ENCODE assay signal across 8 cellular contexts in the genomic region with DNA sequence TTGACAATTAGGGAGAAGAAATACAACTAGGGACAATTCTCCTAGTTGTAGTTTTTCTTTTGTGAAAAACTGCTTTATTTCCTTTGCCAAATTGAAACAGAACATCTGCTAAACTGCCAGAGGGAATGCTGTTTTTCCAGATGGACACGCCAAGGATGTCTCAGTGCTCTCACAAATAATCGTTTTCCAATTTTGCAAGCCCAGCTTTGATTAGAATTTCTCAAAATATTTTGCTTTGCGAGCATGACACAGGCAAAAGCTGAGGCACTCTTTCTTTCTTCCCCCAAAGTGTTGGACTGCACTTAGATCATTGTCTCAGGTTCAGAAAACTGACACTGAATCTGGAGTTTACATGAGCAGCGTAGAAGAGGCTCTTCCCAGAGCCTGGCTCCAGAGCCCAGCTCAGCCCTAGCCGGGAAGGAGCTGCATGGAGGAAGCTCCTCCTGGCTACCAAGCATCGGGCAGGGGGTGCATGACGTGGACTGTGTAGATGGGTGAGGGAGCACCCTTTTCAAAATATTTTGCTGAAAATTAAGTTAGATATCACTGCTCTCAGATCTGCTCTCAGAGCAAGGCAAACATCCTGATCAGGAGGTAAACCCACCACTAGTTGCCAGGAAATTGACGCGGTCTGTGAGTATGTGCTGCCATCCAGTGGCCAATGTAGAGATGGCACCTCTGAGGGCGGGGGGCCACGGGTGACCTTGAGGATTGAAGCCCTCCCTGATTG.
DNase-seq lines count a peak whose midpoint lies in the region; ATAC-seq and TF ChIP-seq lines count a peak whose summit lies in the region.

No MANE protein-coding gene starts in this region.

- H3K79me1 ChIP-seq in mesenchymal stem cell (replicated peaks; ENCODE audit: low read length, poor library complexity, severe bottlenecking), result no peaks in the 10 kb centered on the region

- H2BK12ac ChIP-seq in mesenchymal stem cell (ENCODE audit: low read length in 2 of 2), result no peak overlapping the region

- no peak overlapping the region for H3K23ac ChIP-seq in mesenchymal stem cell (ENCODE audit: low read length in 2 of 2)

- intact Hi-C loops in dorsolateral prefrontal cortex (cut with DNase I), result loop anchor here (1.0 to 10.0 kb wide), 9 partner anchors 80 to 761 kb away; a partner anchor contains a TSS

- H3K27me3 ChIP-seq in dorsolateral prefrontal cortex (no peaks in the 10 kb centered on the region), mesenchymal stem cell (ENCODE audit: control insufficient read depth in 1 of 2, insufficient read depth in 1 of 2, low read length in 2 of 2) (no peaks in the 10 kb centered on the region)

- H4K91ac ChIP-seq in mesenchymal stem cell (ENCODE audit: low read length), result no peak overlapping the region

- DNase-seq in NCI-H2196 (lab: John Stamatoyannopoulos, UW; ENCODE audit: unreplicated experiment) (peak; percentile 4), NCI-H2196 treated with DMSO at 0.1 percent for 48 hours (lab: John Stamatoyannopoulos, UW; ENCODE audit: unreplicated experiment) (no peak), NCI-H2029 treated with DMSO at 0.1 percent for 48 hours (lab: John Stamatoyannopoulos, UW) (peak; percentile 16), dorsolateral prefrontal cortex (peak in 9 of 10 donors; percentile 12 to 77 (median 55)), mesenchymal stem cell (peak; percentile 64)
- peak; percentile 65 for DNase-seq in activated CD4-positive, alpha-beta T cell treated with anti-CD3 and anti-CD28 coated beads, Interleukin-2, amount 50 U/mL, for 1 hour
- DNase-seq in stimulated activated CD8-positive, alpha-beta memory T cell treated with anti-CD3 and anti-CD28 coated beads, Interleukin-12 subunit alpha, Interleukin-12 subunit beta, amount 100 ng/mL, for 4 hours (ENCODE audit: low read depth), result peak; percentile 49

- no peak overlapping the region for H2AK5ac ChIP-seq in mesenchymal stem cell (ENCODE audit: low read length, severe bottlenecking)

- TF ChIP-seq CTCF in dorsolateral prefrontal cortex (IDR thresholded peaks at IDR 0.05 in 54 of 56, conservative IDR thresholded peaks at IDR 0.05 in 2 of 56; ENCODE audit: low read depth in 1 of 56, partially characterized antibody in 56 of 56), result peak; percentile 73 to 99 (median 96)

- no peak overlapping the region for H3K14ac ChIP-seq in mesenchymal stem cell (ENCODE audit: low read length in 2 of 2)

- no peak overlapping the region for H2BK15ac ChIP-seq in mesenchymal stem cell (ENCODE audit: low read depth, poor library complexity, severe bottlenecking)

- H3K4ac ChIP-seq in mesenchymal stem cell (ENCODE audit: low read depth in 1 of 2, low read length in 2 of 2), result no peak overlapping the region

- no peak overlapping the region for H2BK120ac ChIP-seq in mesenchymal stem cell (ENCODE audit: low read depth, low read length)

- no peak overlapping the region for H2BK5ac ChIP-seq in mesenchymal stem cell (ENCODE audit: low read depth, low read length, poor library complexity, severe bottlenecking)

- peak overlapping the region; percentile 89 for H3K9ac ChIP-seq in mesenchymal stem cell (ENCODE audit: low read length)

- H3K18ac ChIP-seq in mesenchymal stem cell (ENCODE audit: low read depth in 1 of 2, low read length in 2 of 2), result peak overlapping the region in 1 of 2 experiments; percentile 37

- H3K27ac ChIP-seq in dorsolateral prefrontal cortex, result peak overlapping the region in 16 of 59 donors; percentile 6 to 70 (median 45)
- H3K27ac ChIP-seq in mesenchymal stem cell (ENCODE audit: low read length, poor library complexity, severe bottlenecking), result no peak overlapping the region

- H4K8ac ChIP-seq in mesenchymal stem cell (ENCODE audit: low read length), result peak overlapping the region; percentile 64

- peaks cover 4% of the 10 kb centered on the region for H3K4me1 ChIP-seq in mesenchymal stem cell (ENCODE audit: control insufficient read depth, insufficient read depth, low read depth, low read length)

- 44% methylated on average over 9 of the region's 11 CpGs for WGBS in mesenchymal stem cell

- peak; percentile 85 for ATAC-seq in HG02642 (IDR thresholded peaks at IDR 0.05; ENCODE audit: poor library complexity, unreplicated experiment)

- no peak overlapping the region for H2AFZ ChIP-seq in mesenchymal stem cell (ENCODE audit: low read depth, low read length)

- peak overlapping the region in 49 of 59 donors; percentile 6 to 58 (median 32) for H3K4me3 ChIP-seq in dorsolateral prefrontal cortex
- H3K4me3 ChIP-seq in mesenchymal stem cell (ENCODE audit: insufficient read depth in 1 of 2, low read depth in 1 of 2, low read length in 2 of 2), result peak overlapping the region in 1 of 2 experiments; percentile 73

- H3K4me2 ChIP-seq in mesenchymal stem cell (ENCODE audit: low read length, poor library complexity, severe bottlenecking), result no peak overlapping the region

- no peaks in the 10 kb centered on the region for H3K36me3 ChIP-seq in mesenchymal stem cell (ENCODE audit: control insufficient read depth in 1 of 2, insufficient read depth in 2 of 2, low read depth in 1 of 2, low read length in 2 of 2)

- no peaks in the 10 kb centered on the region for H3K9me3 ChIP-seq in mesenchymal stem cell (ENCODE audit: control insufficient read depth, low read length)
